ENCODE assay signal across 10 cellular contexts in the genomic region with DNA sequence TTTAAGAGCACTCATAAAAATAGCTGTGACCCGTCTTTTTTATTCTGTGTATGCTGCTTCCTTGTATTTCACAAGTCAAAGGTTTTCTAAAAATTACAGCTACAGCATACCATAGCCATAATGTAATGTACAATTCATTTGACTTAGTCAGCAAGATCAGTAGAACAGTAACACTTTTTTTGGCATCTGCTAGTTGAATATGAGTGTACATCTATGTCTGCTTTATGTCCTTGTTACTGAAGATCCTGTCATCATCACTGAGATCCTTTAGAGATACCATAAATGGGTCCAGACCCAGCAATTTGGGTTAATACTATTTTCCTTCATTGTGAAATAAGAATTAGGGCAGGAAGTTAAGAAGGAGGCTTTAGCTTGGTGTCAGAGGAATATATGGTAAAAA. TPM values are rescaled to one million over a fixed set of nuclear protein-coding genes. Genes with fewer than 3 reads are reported as not detected.
DNase-seq lines count a peak whose midpoint lies in the region; ATAC-seq and TF ChIP-seq lines count a peak whose summit lies in the region.
"Had no signal": no experiment of that assay in that cellular context is flagged by ENCODE, and none has a peak within 500 bp of the region (broad histone marks: within the 10 kb centered on the region; RNA-seq: fewer than 3 reads in every experiment).

No MANE protein-coding gene starts in this region.

- intact Hi-C loops in mammary epithelial cell (cut with micrococcal nuclease): loop anchor here (5.0 kb wide), 1 partner anchor 42 kb away; no protein-coding TSS in a partner anchor
- intact Hi-C loops in transverse colon (cut with DNase I; ENCODE audit: low total_unique reads): no loop called here

- no peaks in the 10 kb centered on the region for H3K27me3 Mint-ChIP-seq in activated naive CD8-positive, alpha-beta T cell treated with anti-CD3 and anti-CD28 coated beads for 36 hours

- peaks cover 20% of the 10 kb centered on the region for H3K36me3 Mint-ChIP-seq in activated naive CD8-positive, alpha-beta T cell treated with anti-CD3 and anti-CD28 coated beads for 36 hours

- H3K36me3 ChIP-seq in mammary epithelial cell (ENCODE audit: insufficient read depth, low read length): no peaks in the 10 kb centered on the region
- no peaks in the 10 kb centered on the region for H3K36me3 ChIP-seq in transverse colon

- no peaks in the 10 kb centered on the region for H3K9me3 Mint-ChIP-seq in activated naive CD8-positive, alpha-beta T cell treated with anti-CD3 and anti-CD28 coated beads for 36 hours

- no peak overlapping the region for H2AFZ ChIP-seq in mammary epithelial cell (ENCODE audit: low read depth, low read length)

- no peaks in the 10 kb centered on the region for H4K20me1 ChIP-seq in mammary epithelial cell (ENCODE audit: insufficient read depth, low read length)

- TF ChIP-seq POLR2A in transverse colon (IDR thresholded peaks at IDR 0.05): no peak

- H3K4me2 ChIP-seq in mammary epithelial cell (ENCODE audit: insufficient read depth, low read depth, low read length): peak overlapping the region; percentile 19

- H3K4me3 Mint-ChIP-seq in activated naive CD8-positive, alpha-beta T cell treated with anti-CD3 and anti-CD28 coated beads for 36 hours: no peak overlapping the region

- H3K9me3 ChIP-seq in mammary epithelial cell (replicated peaks; ENCODE audit: insufficient read depth, low read length): no peaks in the 10 kb centered on the region
- H3K9me3 ChIP-seq in transverse colon: no peaks in the 10 kb centered on the region

- ATAC-seq in HG03521 (IDR thresholded peaks at IDR 0.05; ENCODE audit: unreplicated experiment): no peak

- H3K27ac ChIP-seq in mammary epithelial cell (ENCODE audit: insufficient read depth, low read depth, low read length): no peak overlapping the region
- H3K27ac ChIP-seq in transverse colon: peak overlapping the region; percentile 72 to 90 (median 85)

- H3K79me2 ChIP-seq in mammary epithelial cell (ENCODE audit: insufficient read depth, low read length): peaks cover 42% of the 10 kb centered on the region

- TF ChIP-seq CTCF in mammary epithelial cell (conservative IDR thresholded peaks at IDR 0.05 in 1 of 2, IDR thresholded peaks at IDR 0.05 in 1 of 2; ENCODE audit: extremely low read depth in 1 of 2, insufficient read depth in 1 of 2, low read depth in 1 of 2, low read length in 2 of 2) (no peak), transverse colon (IDR thresholded peaks at IDR 0.05) (no peak)

- CTCF ChIA-PET in mammary epithelial cell (lab: Charles Lee; ENCODE audit: low non-redundant PET): interaction anchor here (0.5 to 0.7 kb wide), 4 partner anchors 11 to 555 kb away, joined by 3 to 4 read pairs (median 3); no protein-coding TSS in a partner anchor

- peak; percentile 50 for TF ChIP-seq EP300 in transverse colon (IDR thresholded peaks at IDR 0.05; ENCODE audit: low read depth)

- peaks cover 9% of the 10 kb centered on the region for H3K4me1 Mint-ChIP-seq in activated naive CD8-positive, alpha-beta T cell treated with anti-CD3 and anti-CD28 coated beads for 36 hours

- in situ Hi-C loops in mammary epithelial cell (cut with MboI; ENCODE audit: low sequenced_read_pairs in 2 of 2): no loop called here
- in situ Hi-C loops in transverse colon (cut with MboI; ENCODE audit: low pct_ligation_motif_present in 1 of 4, low pct_unique_long_range_greater_than_20kb in 1 of 4, low sequenced_read_pairs in 3 of 4): loop anchor here in 1 of 4 donors (25.0 kb wide), 1 partner anchor 202 kb away; no protein-coding TSS in a partner anchor

- 0% methylated on average over 1 of the region's 1 CpG for whole genome bisulfite sequencing in mammary epithelial cell (ENCODE audit: low coverage, missing lambda C conversion rate)
- WGBS in transverse colon (ENCODE audit: low coverage in 1 of 2), 2 donors: 24 to 35% methylated on average over 1 of the region's 1 CpG

- DNase-seq in HPDE6-E6E7 (ENCODE audit: extremely low spot score) (peak; percentile 39), mammary epithelial cell (peak; percentile 75), kidney glomerular epithelial cell (lab: John Stamatoyannopoulos, UW) (peak; percentile 84), transverse colon (no peak), midbrain (lab: John Stamatoyannopoulos, UW) (no peak), occipital lobe (lab: John Stamatoyannopoulos, UW) (no peak)
- no peak for DNase-seq in activated naive CD8-positive, alpha-beta T cell treated with anti-CD3 and anti-CD28 coated beads for 36 hours
- DNase-seq: left cardiac atrium, NCI-H1694 treated with DMSO at 0.1 percent for 48 hours had no signal

- H3K27me3 ChIP-seq in mammary epithelial cell (ENCODE audit: insufficient read depth, low read length) (no peaks in the 10 kb centered on the region), transverse colon (no peaks in the 10 kb centered on the region)

- H3K9ac ChIP-seq in mammary epithelial cell (ENCODE audit: insufficient read depth, low read length): no peak overlapping the region

- BruUV-seq in mammary epithelial cell (replicated peaks; lab: Mats Ljungman, UMichigan): no TSS peak

- H3K4me1 ChIP-seq in mammary epithelial cell (ENCODE audit: insufficient read depth, low read length) (peaks cover 13% of the 10 kb centered on the region), transverse colon (peaks cover 5 to 38% (median 13%) of the 10 kb centered on the region in 4 donors)

- no peak overlapping the region for H3K4me3 ChIP-seq in mammary epithelial cell (replicated peaks in 1 of 3; ENCODE audit: insufficient read depth in 1 of 3, low read depth in 2 of 3, low read length in 3 of 3)
- no peak overlapping the region for H3K4me3 ChIP-seq in transverse colon

- dilution Hi-C loops in mammary epithelial cell (cut with HindIII; ENCODE audit: low sequenced_read_pairs): no loop called here

- H3K27ac Mint-ChIP-seq in activated naive CD8-positive, alpha-beta T cell treated with anti-CD3 and anti-CD28 coated beads for 36 hours: no peak overlapping the region

RNA-seq across cellular contexts. Expression of a gene that starts 42.2 kb away (rescaled TPM):
- total RNA-seq in mammary epithelial cell (10 to 100 TPM; 20.8 to 55.3 TPM), transverse colon (10 to 100 TPM in 1 of 4 donors, 1 to 10 TPM in 3; 2.4 to 29.9 (median 5.2) TPM), occipital lobe (13.3 TPM)
- polyA plus RNA-seq in mammary epithelial cell: 24.7 TPM
- polyA minus RNA-seq in mammary epithelial cell: 0.67 TPM
- 100 to 1,000 TPM; 121 to 122 TPM for total RNA-seq in activated naive CD8-positive, alpha-beta T cell treated with anti-CD3 and anti-CD28 coated beads for 36 hours

Comparison
In these comparisons a context has a peak if more than half of its experiments do, and no peak if none do; other contexts are left out.
1. DNase-seq: peak in HPDE6-E6E7 (single experiment), mammary epithelial cell (single experiment) and kidney glomerular epithelial cell (single experiment); none in transverse colon (single experiment), activated naive CD8-positive, alpha-beta T cell treated with anti-CD3 and anti-CD28 coated beads for 36 hours (single experiment), midbrain (single experiment) and occipital lobe (single experiment).